Comparison of ENCODE assay signal across 8 cellular contexts in the genomic region with DNA sequence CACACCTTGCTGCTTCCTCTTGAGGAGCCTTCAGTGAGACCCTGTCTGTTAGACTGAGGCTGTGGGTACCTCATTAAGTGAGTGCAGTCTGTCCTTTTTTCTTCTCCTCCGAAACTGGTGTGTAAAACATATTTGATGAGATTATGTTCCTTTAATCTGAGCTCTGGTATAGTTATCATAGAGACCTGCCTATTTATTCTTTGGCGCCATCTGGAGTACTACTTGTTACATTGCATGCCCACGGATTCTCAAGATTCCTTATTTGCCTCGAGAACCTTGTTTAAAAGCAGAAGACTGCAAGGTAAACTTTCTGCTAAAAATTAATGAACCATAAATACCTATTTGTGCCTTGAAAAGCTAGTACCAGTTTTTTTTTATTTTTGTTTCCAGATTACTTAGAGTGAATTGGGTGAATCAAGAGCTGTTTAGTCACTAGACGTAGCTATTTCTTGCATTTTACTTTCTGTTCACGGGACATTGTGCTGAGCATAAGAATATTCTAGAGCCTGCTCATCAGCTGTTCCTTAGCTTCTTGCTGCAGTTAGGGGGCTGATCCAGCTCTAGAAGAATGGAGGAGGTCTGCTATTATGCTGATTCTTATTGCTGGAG. TPM values are rescaled to one million over a fixed set of nuclear protein-coding genes. Genes with fewer than 3 reads are reported as not detected.
A peak's percentile ranks its signal among the peaks of the same experiment; 100 is the strongest.
DNase-seq lines count a peak whose midpoint lies in the region; ATAC-seq, FAIRE-seq and TF ChIP-seq lines count a peak whose summit lies in the region.

No MANE protein-coding gene starts in this region.

- RAD21 ChIA-PET in GM12878 (lab: Charles Lee; ENCODE audit: unreplicated experiment), result interaction anchor here (0.6 to 2.9 kb wide), 9 partner anchors 16 to 471 kb away, joined by 3 to 24 read pairs (median 4); no protein-coding TSS in a partner anchor

- ATAC-seq in CD4-positive, CD25-positive, alpha-beta regulatory T cell (ENCODE audit: low read depth in 2 of 2), result peak; percentile 58 to 66
- peak; percentile 49 for ATAC-seq in GM19035 (IDR thresholded peaks at IDR 0.05; ENCODE audit: unreplicated experiment)
- peak; percentile 83 for ATAC-seq in GM12878
- peak in 1 of 2 donors; percentile 81 for ATAC-seq in upper lobe of left lung (ENCODE audit: low FRiP score in 2 of 2)
- no peak for ATAC-seq in GM19395 (IDR thresholded peaks at IDR 0.05; ENCODE audit: unreplicated experiment)
- ATAC-seq in HG03571 (IDR thresholded peaks at IDR 0.05; ENCODE audit: unreplicated experiment), result no peak

- BruUV-seq in GM12878 (replicated peaks; lab: Mats Ljungman, UMichigan), result no TSS peak

- no peak overlapping the region for H3K9ac ChIP-seq in GM12878 (ENCODE audit: control insufficient read depth, insufficient read depth, low read length)

- H3K4me2 ChIP-seq in GM12878 (ENCODE audit: control insufficient read depth, insufficient read depth), result no peak overlapping the region

- no peaks in the 10 kb centered on the region for H3K4me1 ChIP-seq in CD4-positive, CD25-positive, alpha-beta regulatory T cell (ENCODE audit: control insufficient read depth, insufficient read depth, low read length, poor library complexity, severe bottlenecking)
- no peaks in the 10 kb centered on the region for H3K4me1 ChIP-seq in GM12878 (ENCODE audit: control insufficient read depth, insufficient read depth, low read length)
- peaks cover 0 to 3% (median 0%) of the 10 kb centered on the region in 4 donors for H3K4me1 ChIP-seq in upper lobe of left lung

- H3K27ac ChIP-seq in CD4-positive, CD25-positive, alpha-beta regulatory T cell (ENCODE audit: insufficient read depth, low read length, poor library complexity, severe bottlenecking), result no peak overlapping the region
- H3K27ac ChIP-seq in GM12878 (ENCODE audit: control insufficient read depth, insufficient read depth) (no peak overlapping the region), upper lobe of left lung (peak overlapping the region in 2 of 4 donors; percentile 18 to 48)

- no peaks in the 10 kb centered on the region for H3K27me3 ChIP-seq in CD4-positive, CD25-positive, alpha-beta regulatory T cell (ENCODE audit: control insufficient read depth, insufficient read depth, low read length)
- no peaks in the 10 kb centered on the region for H3K27me3 ChIP-seq in GM12878 (replicated peaks in 1 of 2; ENCODE audit: control insufficient read depth in 2 of 2, insufficient read depth in 2 of 2, low read length in 1 of 2)
- H3K27me3 ChIP-seq in kidney epithelial cell (ENCODE audit: control insufficient read depth, insufficient read depth, low read length), result no peaks in the 10 kb centered on the region
- H3K27me3 ChIP-seq in upper lobe of left lung, result no peaks in the 10 kb centered on the region

- H3K36me3 ChIP-seq in CD4-positive, CD25-positive, alpha-beta regulatory T cell (ENCODE audit: control insufficient read depth, insufficient read depth, low read length), result peaks cover 71% of the 10 kb centered on the region
- peaks cover 7 to 42% of the 10 kb centered on the region in 2 experiments for H3K36me3 ChIP-seq in GM12878 (ENCODE audit: control insufficient read depth in 2 of 2, insufficient read depth in 2 of 2, low read length in 1 of 2)
- no peaks in the 10 kb centered on the region for H3K36me3 ChIP-seq in kidney epithelial cell (ENCODE audit: control insufficient read depth, insufficient read depth, low read length)
- peaks cover 0 to 56% (median 8%) of the 10 kb centered on the region in 4 donors for H3K36me3 ChIP-seq in upper lobe of left lung

- H4K20me1 ChIP-seq in GM12878 (ENCODE audit: control insufficient read depth, insufficient read depth), result no peaks in the 10 kb centered on the region

- H3K4me3 Mint-ChIP-seq in CD4-positive, CD25-positive, alpha-beta regulatory T cell, result no peak overlapping the region

- SMC1A ChIA-PET in GM12878 (lab: Charles Lee; ENCODE audit: uncharacterized antibody, unreplicated experiment), result interaction anchor here (0.8 to 4.1 kb wide), 23 partner anchors 10 to 371 kb away, joined by 3 to 33 read pairs (median 5); no protein-coding TSS in a partner anchor

- peak in 2 of 3 donors; percentile 46 to 67 for DNase-seq in CD4-positive, CD25-positive, alpha-beta regulatory T cell
- DNase-seq in NCI-H2196 treated with DMSO at 0.1 percent for 48 hours (lab: John Stamatoyannopoulos, UW; ENCODE audit: unreplicated experiment) (peak; percentile 24), GM12878 (ENCODE audit: low read depth, low spot score) (no peak), kidney epithelial cell (ENCODE audit: low read depth) (no peak), upper lobe of left lung (no peak)

- H3K4me1 Mint-ChIP-seq in CD4-positive, CD25-positive, alpha-beta regulatory T cell, result peaks cover 0 to 8% (median 3%) of the 10 kb centered on the region in 4 donors

- no peaks in the 10 kb centered on the region for H3K27me3 Mint-ChIP-seq in CD4-positive, CD25-positive, alpha-beta regulatory T cell

- intact Hi-C loops in GM12878 (cut with micrococcal nuclease; ENCODE audit: unreplicated experiment), result loop anchor here (1.0 to 10.0 kb wide), 3 partner anchors 135 to 364 kb away; a partner anchor contains a TSS

- CTCF ChIA-PET in GM12878 (lab: Yijun Ruan, JAX), result interaction anchor here (0.7 to 7.5 kb wide), 49 partner anchors 8 to 431 kb away, joined by 3 to 123 read pairs (median 4); a partner anchor contains a TSS

- H2AFZ ChIP-seq in GM12878 (ENCODE audit: control insufficient read depth, low read depth, low read length), result no peak overlapping the region

- peak; percentile 54 for TF ChIP-seq RAD21 in GM12878 (IDR thresholded peaks at IDR 0.05; ENCODE audit: insufficient read depth, low read depth, low read length)

- in situ Hi-C loops in GM12878 (cut with MboI), result loop anchor here (5.0 kb wide), 1 partner anchor 373 kb away; no protein-coding TSS in a partner anchor

- TF ChIP-seq EP300 in GM12878 (IDR thresholded peaks at IDR 0.05; ENCODE audit: borderline replicate concordance in 1 of 2, control insufficient read depth in 1 of 2, low read depth in 2 of 2, low read length in 2 of 2) (no peak), upper lobe of left lung (IDR thresholded peaks at IDR 0.05) (no peak)

- H3K79me2 ChIP-seq in GM12878 (ENCODE audit: control insufficient read depth, insufficient read depth, low read length), result no peaks in the 10 kb centered on the region

- POLR2A ChIA-PET in GM12878 (lab: Charles Lee), result interaction anchor here (1.0 kb wide), 2 partner anchors 87 to 364 kb away, joined by 3 read pairs; no protein-coding TSS in a partner anchor

- TF ChIP-seq CTCF in GM12878 (IDR thresholded peaks at IDR 0.05 in 2 of 3, conservative IDR thresholded peaks at IDR 0.05 in 1 of 3; ENCODE audit: control insufficient read depth in 2 of 3, extremely low read depth in 1 of 3, insufficient read depth in 1 of 3, low read depth in 3 of 3, low read length in 3 of 3) (peak; percentile 56 to 65 (median 62)), kidney epithelial cell (IDR thresholded peaks at IDR 0.05; ENCODE audit: insufficient read depth, low read length, poor library complexity, severe bottlenecking) (peak; percentile 76), upper lobe of left lung (IDR thresholded peaks at IDR 0.05) (peak; percentile 40 to 72 (median 65))

- peaks cover 37% of the 10 kb centered on the region for H3K36me3 Mint-ChIP-seq in CD4-positive, CD25-positive, alpha-beta regulatory T cell

- no peaks in the 10 kb centered on the region for H3K9me3 ChIP-seq in CD4-positive, CD25-positive, alpha-beta regulatory T cell (ENCODE audit: control insufficient read depth in 2 of 2, low read length in 2 of 2)
- H3K9me3 ChIP-seq in GM12878 (replicated peaks; ENCODE audit: control insufficient read depth, insufficient read depth, low read length) (no peaks in the 10 kb centered on the region), upper lobe of left lung (no peaks in the 10 kb centered on the region)

- H3K4me3 ChIP-seq in CD4-positive, CD25-positive, alpha-beta regulatory T cell (ENCODE audit: low read depth, low read length), result no peak overlapping the region
- H3K4me3 ChIP-seq in GM12878 (no peak overlapping the region), kidney epithelial cell (ENCODE audit: low read depth, low read length) (no peak overlapping the region), upper lobe of left lung (peak overlapping the region in 1 of 4 donors; percentile 3)

- 33% methylated on average over 6 of the region's 6 CpGs for WGBS in GM12878 (ENCODE audit: insufficient coverage, insufficient replicate concordance, low lambda C conversion rate, missing lambda C conversion rate)
- 33 to 39% methylated on average over 6 of the region's 6 CpGs for whole genome bisulfite sequencing in upper lobe of left lung, 2 donors

- peaks cover 0 to 1% (median 0%) of the 10 kb centered on the region in 7 donors for H3K9me3 Mint-ChIP-seq in CD4-positive, CD25-positive, alpha-beta regulatory T cell

- TF ChIP-seq POLR2A in GM12878 (IDR thresholded peaks at IDR 0.05; ENCODE audit: low read depth, low read length) (no peak), upper lobe of left lung (IDR thresholded peaks at IDR 0.05) (no peak)

- FAIRE-seq in GM12878 (lab: Jason Lieb, UNC), result peak; percentile 83

- no peak overlapping the region for H3K27ac Mint-ChIP-seq in CD4-positive, CD25-positive, alpha-beta regulatory T cell

TF ChIP-seq in GM12878, 131 proteins besides CTCF, POLR2A, EP300 and RAD21 (continues in another document):
- TF ChIP-seq SIN3A (IDR thresholded peaks at IDR 0.05; ENCODE audit: low read depth, low read length), result no peak
- no peak for TF ChIP-seq TCF3 (IDR thresholded peaks at IDR 0.05; ENCODE audit: borderline replicate concordance, insufficient read depth, low read depth, low read length)
- no peak for TF ChIP-seq SREBF2 (IDR thresholded peaks at IDR 0.05; ENCODE audit: low read length)

RNA-seq across cellular contexts. Expression of a gene that starts 16.9 kb away (rescaled TPM):
- total RNA-seq in CD4-positive, CD25-positive, alpha-beta regulatory T cell, result 18.2 TPM
- polyA plus RNA-seq in CD4-positive, CD25-positive, alpha-beta regulatory T cell, result 10 to 100 TPM; 44.3 to 61.4 (median 55.1) TPM
- 25.6 and 29.1 TPM in 2 replicates for total RNA-seq in GM12878 (2013; cell fraction: nucleolus; rRNA removed)
- 8.0 and 9.3 TPM in 2 replicates for total RNA-seq in GM12878 (2014; rRNA removed)
- 15.4 and 18.2 TPM in 2 replicates for total RNA-seq in GM12878 (2014; rRNA removed; fragmentation: Illumina TruSeq; extraction: Trizol)
- 21.7 and 23.7 TPM in 2 replicates for total RNA-seq in GM12878 (2021)
- polyA plus RNA-seq in GM12878 (2011; ENCODE audit: low read depth), result 17.8 TPM
- 23.8 and 33.3 TPM in 2 replicates for polyA plus RNA-seq in GM12878 (2011; rRNA removed)
- polyA plus RNA-seq in GM12878 (2011; cell fraction: cytosol; rRNA removed), result 9.0 and 14.7 TPM in 2 replicates
- polyA plus RNA-seq in GM12878 (2011; cell fraction: nucleus; rRNA removed), result 6.0 and 6.6 TPM in 2 replicates
- 22.1 and 23.0 TPM in 2 replicates for polyA plus RNA-seq in GM12878 (2012)
- 25.7 and 34.3 TPM in 2 replicates for polyA plus RNA-seq in GM12878 (2014; fragmentation: Illumina TruSeq; extraction: Trizol)
- polyA plus RNA-seq in GM12878 (2014; fragmentation: Nextera tagmentation; extraction: Ambion mirVana), result 10 to 100 TPM; 63.3 to 79.9 TPM
- polyA plus RNA-seq in GM12878 (2014; rRNA removed), result 12.0 and 15.7 TPM in 2 replicates
- polyA plus RNA-seq in GM12878 (2016; fragmentation: Nextera tagmentation; extraction: Ambion mirVana), result 10 to 100 TPM; 62.1 to 62.6 TPM
- 9.8 and 11.2 TPM in 2 replicates for polyA minus RNA-seq in GM12878 (2011; rRNA and poly(A)+ RNA removed)
- polyA minus RNA-seq in GM12878 (2011; cell fraction: cytosol; rRNA and poly(A)+ RNA removed), result 4.7 and 6.0 TPM in 2 replicates
- 7.9 and 15.0 TPM in 2 replicates for polyA minus RNA-seq in GM12878 (2011; cell fraction: nucleus; rRNA and poly(A)+ RNA removed)
- total RNA-seq in kidney epithelial cell, result 17.2 and 20.2 TPM in 2 replicates
- total RNA-seq in upper lobe of left lung, result 10 to 100 TPM in 5 of 6 donors, 1 to 10 TPM in 1; 7.5 to 23.8 (median 20.4) TPM

Comparison
In these comparisons a context has a peak if more than half of its experiments do, and no peak if none do; other contexts are left out.
1. ATAC-seq: peak in CD4-positive, CD25-positive, alpha-beta regulatory T cell (2 of 2), GM19035 (single experiment) and GM12878 (single experiment); none in GM19395 (single experiment) and HG03571 (single experiment).
2. DNase-seq: peak in CD4-positive, CD25-positive, alpha-beta regulatory T cell (2 of 3) and NCI-H2196 treated with DMSO at 0.1 percent for 48 hours (single experiment); none in GM12878 (single experiment), kidney epithelial cell (single experiment) and upper lobe of left lung (0 of 2).
3. Peak in every context shown above with its lines, with median percentiles within 50 percentile points of each other: CTCF ChIP-seq.